In the genomic region with DNA sequence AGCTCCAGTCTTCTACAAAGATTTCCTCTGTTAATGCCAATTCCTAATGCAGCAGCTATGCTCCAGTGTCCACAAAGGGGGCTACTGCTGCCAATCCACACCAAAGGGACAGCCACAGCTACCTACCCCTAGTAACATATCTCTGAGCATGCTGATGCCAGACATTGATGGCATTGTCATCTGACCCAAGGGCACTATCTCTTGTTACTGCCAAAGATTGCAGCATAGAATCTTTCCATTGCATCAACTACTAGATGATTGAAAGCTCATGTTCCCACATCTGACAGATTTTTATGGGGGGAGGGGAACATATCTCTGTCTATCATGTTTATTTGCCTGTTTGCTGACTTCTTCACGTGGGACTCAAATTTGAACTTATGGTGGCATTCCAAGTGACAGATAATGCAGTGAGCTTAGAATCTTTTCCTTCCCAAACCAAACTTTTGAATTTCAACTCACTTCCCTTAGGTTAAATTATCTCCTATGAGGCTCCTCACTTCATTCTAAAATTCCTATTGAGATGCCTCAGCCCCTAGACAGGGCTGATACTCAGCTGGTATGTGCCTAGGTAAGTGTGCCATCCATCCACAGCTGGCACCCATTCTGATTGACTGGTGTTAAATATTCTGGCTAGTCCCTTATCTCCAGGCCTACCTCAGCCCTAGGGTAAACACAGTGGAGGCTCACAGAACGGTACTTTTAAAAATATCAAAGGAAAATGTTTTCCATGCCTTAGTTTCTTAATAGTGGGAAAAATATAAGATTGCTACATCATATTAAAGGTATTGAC, we compare ENCODE assay signal across 17 cellular contexts.
DNase-seq lines count a peak whose midpoint lies in the region; ATAC-seq and TF ChIP-seq lines count a peak whose summit lies in the region.
"Had no signal": no experiment of that assay in that cellular context is flagged by ENCODE, and none has a peak within 500 bp of the region (broad histone marks: within the 10 kb centered on the region; RNA-seq: fewer than 3 reads in every experiment).

No MANE protein-coding gene starts in this region.

- DNase-seq in AG10803 (ENCODE audit: low read depth) (peak; percentile 16), SW480 (ENCODE audit: low spot score) (peak; percentile 6), fibroblast of peridontal ligament (ENCODE audit: extremely low read depth) (peak; percentile 42), psoas muscle (no peak), RPMI8226 (no peak)
- DNase-seq: ACHN; C1 segment of cervical spinal cord; CD4-positive, alpha-beta memory T cell; DMS153; DMS79 treated with DMSO at 0.1 percent for 48 hours; EL; GOT3; H9 had no signal

- intact Hi-C loops in psoas muscle (cut with DNase I): loop anchor here (2.0 to 5.0 kb wide), 3 partner anchors 39 to 124 kb away; partner anchors contain the start of gene STRIT1 (in 1 of the 2)

- H3K27me3 ChIP-seq in psoas muscle (ENCODE audit: insufficient read depth in 3 of 3, low read length in 2 of 3): no peaks in the 10 kb centered on the region

- no peaks in the 10 kb centered on the region for H3K36me3 ChIP-seq in psoas muscle (ENCODE audit: insufficient read depth in 1 of 2, low read depth in 1 of 2)

- peaks cover 7% of the 10 kb centered on the region for H3K9me3 ChIP-seq in psoas muscle

- peaks cover 36% of the 10 kb centered on the region for H3K4me1 ChIP-seq in psoas muscle

- ATAC-seq in psoas muscle: peak; percentile 85 to 91 (median 88)
- ATAC-seq in HG02973 (IDR thresholded peaks at IDR 0.05; ENCODE audit: unreplicated experiment): no peak
- no peak for ATAC-seq in HG03342 (IDR thresholded peaks at IDR 0.05; ENCODE audit: unreplicated experiment)
- no peak for ATAC-seq in HG03565 (IDR thresholded peaks at IDR 0.05; ENCODE audit: unreplicated experiment)

- WGBS in psoas muscle, 3 donors: 33 to 41% (median 36%) methylated on average over 2 of the region's 2 CpGs

- no peak for TF ChIP-seq CTCF in AG10803 (conservative IDR thresholded peaks at IDR 0.05; ENCODE audit: low read length)
- no peak for TF ChIP-seq CTCF in psoas muscle (IDR thresholded peaks at IDR 0.05)

- H3K4me3 ChIP-seq in AG10803 (ENCODE audit: low read length): no peak overlapping the region
- no peak overlapping the region for H3K4me3 ChIP-seq in psoas muscle

- peak overlapping the region; percentile 90 for H3K27ac ChIP-seq in psoas muscle
- H3K27ac ChIP-seq: HL-60 had no signal

Comparison
In these comparisons a context has a peak if more than half of its experiments do, and no peak if none do; other contexts are left out.
1. DNase-seq: peak in AG10803 (single experiment), SW480 (single experiment) and fibroblast of peridontal ligament (single experiment); none in psoas muscle (0 of 2) and RPMI8226 (single experiment).
2. ATAC-seq: peak in psoas muscle (4 of 4); none in HG02973 (single experiment), HG03342 (single experiment) and HG03565 (single experiment).